Comparison of ENCODE assay signal across 1 cellular context in the genomic region with DNA sequence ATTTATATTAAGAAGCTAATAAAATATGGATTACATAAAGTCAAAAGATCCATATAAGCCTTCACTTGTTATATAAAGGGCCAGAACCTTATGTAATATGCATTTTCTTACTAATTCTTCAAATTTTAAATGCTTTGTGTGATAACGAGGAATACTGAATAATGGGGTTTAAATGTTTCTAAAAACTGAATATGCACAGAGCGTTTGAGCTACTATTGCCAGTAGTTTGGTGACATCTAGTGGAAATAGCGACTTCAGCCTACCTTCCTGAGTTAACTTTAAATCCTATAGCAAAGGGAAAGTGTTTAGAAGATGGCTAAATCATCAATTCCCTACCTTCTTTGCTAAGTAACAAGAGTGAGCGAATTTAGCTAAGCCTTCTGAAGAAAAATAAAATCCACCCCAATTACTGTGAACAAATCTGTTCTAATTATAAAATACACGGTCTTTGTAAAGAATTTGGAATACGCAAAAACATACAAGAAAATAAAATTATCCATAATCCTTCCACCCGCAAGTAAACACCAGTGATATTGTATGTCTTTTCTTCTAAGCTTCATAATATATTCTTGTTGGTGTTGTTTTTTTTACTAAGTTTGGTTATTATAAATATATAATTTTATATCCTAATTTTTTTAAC.
TF ChIP-seq lines count a peak whose summit lies in the region.

No MANE protein-coding gene starts in this region.

TF ChIP-seq in HepG2, 621 proteins besides CTCF, POLR2A, EP300 and RAD21 (continued from another document and continues in another):
- TF ChIP-seq NFAT5 (CRISPR knock-in tag; IDR thresholded peaks at IDR 0.05) (no peak), ATF1 (CRISPR knock-in tag; IDR thresholded peaks at IDR 0.05) (no peak), ZMYM2 (CRISPR knock-in tag; IDR thresholded peaks at IDR 0.05) (no peak), KAT2B (IDR thresholded peaks at IDR 0.05; ENCODE audit: borderline replicate concordance, low read depth, low read length) (no peak), HOXA7 (CRISPR knock-in tag; IDR thresholded peaks at IDR 0.05) (no peak), KDM5B (CRISPR knock-in tag; IDR thresholded peaks at IDR 0.05; ENCODE audit: borderline replicate concordance) (no peak), SAP130 (CRISPR knock-in tag; IDR thresholded peaks at IDR 0.05; ENCODE audit: low read depth) (no peak), ZNF839 (CRISPR knock-in tag; IDR thresholded peaks at IDR 0.05; ENCODE audit: borderline replicate concordance) (no peak), TGIF2 (CRISPR knock-in tag; IDR thresholded peaks at IDR 0.05) (no peak), DDIT3 (CRISPR knock-in tag; IDR thresholded peaks at IDR 0.05) (no peak), MTA3 (CRISPR knock-in tag; IDR thresholded peaks at IDR 0.05) (no peak), ZIK1 (CRISPR knock-in tag; IDR thresholded peaks at IDR 0.05; ENCODE audit: borderline replicate concordance, low read depth) (no peak), ARID5B (CRISPR knock-in tag; IDR thresholded peaks at IDR 0.05) (peak; percentile 47; the same call in 1 of the 2 replicates), RAD51 (IDR thresholded peaks at IDR 0.05; ENCODE audit: borderline replicate concordance) (no peak), ZNF138 (CRISPR knock-in tag; IDR thresholded peaks at IDR 0.05; ENCODE audit: low read depth) (no peak), TBP (CRISPR knock-in tag; IDR thresholded peaks at IDR 0.05) (no peak), ZNF362 (CRISPR knock-in tag; IDR thresholded peaks at IDR 0.05; ENCODE audit: borderline replicate concordance) (no peak), JARID2 (CRISPR knock-in tag; IDR thresholded peaks at IDR 0.05; ENCODE audit: insufficient replicate concordance) (no peak), SIX4 (CRISPR knock-in tag; IDR thresholded peaks at IDR 0.05) (no peak), KLF12 (CRISPR knock-in tag; IDR thresholded peaks at IDR 0.05; ENCODE audit: borderline replicate concordance) (no peak), NPAS2 (CRISPR knock-in tag; IDR thresholded peaks at IDR 0.05; ENCODE audit: borderline replicate concordance) (no peak), SIN3B (IDR thresholded peaks at IDR 0.05; ENCODE audit: low read length) (0 out of 2 replicates have a peak, but pooled peaks have one; percentile 45), ZNF773 (CRISPR knock-in tag; IDR thresholded peaks at IDR 0.05; ENCODE audit: borderline replicate concordance) (no peak), ZNF749 (CRISPR knock-in tag; IDR thresholded peaks at IDR 0.05; ENCODE audit: borderline replicate concordance) (no peak), KDM3A (CRISPR knock-in tag; IDR thresholded peaks at IDR 0.05; ENCODE audit: low read depth) (no peak), NFIB (CRISPR knock-in tag; IDR thresholded peaks at IDR 0.05; ENCODE audit: borderline replicate concordance) (no peak), THAP11 (CRISPR knock-in tag; IDR thresholded peaks at IDR 0.05) (0 out of 2 replicates have a peak, but pooled peaks have one; percentile 23), TEAD3 (CRISPR knock-in tag; optimal IDR thresholded peaks at IDR 0.05; ENCODE audit: borderline replicate concordance) (peak; percentile 8), RFX5 (IDR thresholded peaks at IDR 0.05; ENCODE audit: low read depth, low read length) (no peak), CENPT (CRISPR knock-in tag; IDR thresholded peaks at IDR 0.05; ENCODE audit: low read depth) (no peak), ZFP36L2 (CRISPR knock-in tag; IDR thresholded peaks at IDR 0.05) (no peak), REPIN1 (CRISPR knock-in tag; IDR thresholded peaks at IDR 0.05; ENCODE audit: borderline replicate concordance, low read depth) (no peak), MTA1 (CRISPR knock-in tag; IDR thresholded peaks at IDR 0.05; ENCODE audit: borderline replicate concordance) (no peak), PHF20 (CRISPR knock-in tag; IDR thresholded peaks at IDR 0.05) (no peak), SMC3 (IDR thresholded peaks at IDR 0.05; ENCODE audit: low read length) (peak; percentile 94), ZNF780A (CRISPR knock-in tag; IDR thresholded peaks at IDR 0.05) (no peak), HOXD1 (CRISPR knock-in tag; IDR thresholded peaks at IDR 0.05) (no peak), FIP1L1 (IDR thresholded peaks at IDR 0.05; ENCODE audit: borderline replicate concordance, insufficient read depth, low read depth, low read length) (no peak), MIER3 (CRISPR knock-in tag; IDR thresholded peaks at IDR 0.05; ENCODE audit: borderline replicate concordance) (no peak), ZC3H13 (CRISPR knock-in tag; IDR thresholded peaks at IDR 0.05) (no peak), ZNF431 (CRISPR knock-in tag; IDR thresholded peaks at IDR 0.05; ENCODE audit: borderline replicate concordance, low read depth) (no peak)
- TF ChIP-seq, protein P1, sequence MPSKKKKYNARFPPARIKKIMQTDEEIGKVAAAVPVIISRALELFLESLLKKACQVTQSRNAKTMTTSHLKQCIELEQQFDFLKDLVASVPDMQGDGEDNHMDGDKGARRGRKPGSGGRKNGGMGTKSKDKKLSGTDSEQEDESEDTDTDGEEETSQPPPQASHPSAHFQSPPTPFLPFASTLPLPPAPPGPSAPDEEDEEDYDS (CRISPR knock-in tag; IDR thresholded peaks at IDR 0.05), result peak; percentile 39; the same call in 1 of the 2 replicates
- TF ChIP-seq, protein P2, sequence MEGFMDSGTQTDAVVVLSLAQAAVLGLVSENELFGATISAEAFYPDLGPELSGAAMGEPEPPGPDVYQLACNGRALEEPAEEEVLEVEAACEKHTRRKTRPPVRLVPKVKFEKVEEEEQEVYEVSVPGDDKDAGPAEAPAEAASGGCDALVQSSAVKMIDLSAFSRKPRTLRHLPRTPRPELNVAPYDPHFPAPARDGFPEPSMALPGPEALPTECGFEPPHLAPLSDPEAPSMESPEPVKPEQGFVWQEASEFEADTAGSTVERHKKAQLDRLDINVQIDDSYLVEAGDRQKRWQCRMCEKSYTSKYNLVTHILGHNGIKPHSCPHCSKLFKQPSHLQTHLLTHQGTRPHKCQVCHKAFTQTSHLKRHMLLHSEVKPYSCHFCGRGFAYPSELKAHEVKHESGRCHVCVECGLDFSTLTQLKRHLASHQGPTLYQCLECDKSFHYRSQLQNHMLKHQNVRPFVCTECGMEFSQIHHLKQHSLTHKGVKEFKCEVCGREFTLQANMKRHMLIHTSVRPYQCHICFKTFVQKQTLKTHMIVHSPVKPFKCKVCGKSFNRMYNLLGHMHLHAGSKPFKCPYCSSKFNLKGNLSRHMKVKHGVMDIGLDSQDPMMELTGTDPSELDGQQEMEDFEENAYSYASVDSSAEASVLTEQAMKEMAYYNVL (CRISPR knock-in tag; IDR thresholded peaks at IDR 0.05; ENCODE audit: borderline replicate concordance), result no peak
- TF ChIP-seq, protein P3, sequence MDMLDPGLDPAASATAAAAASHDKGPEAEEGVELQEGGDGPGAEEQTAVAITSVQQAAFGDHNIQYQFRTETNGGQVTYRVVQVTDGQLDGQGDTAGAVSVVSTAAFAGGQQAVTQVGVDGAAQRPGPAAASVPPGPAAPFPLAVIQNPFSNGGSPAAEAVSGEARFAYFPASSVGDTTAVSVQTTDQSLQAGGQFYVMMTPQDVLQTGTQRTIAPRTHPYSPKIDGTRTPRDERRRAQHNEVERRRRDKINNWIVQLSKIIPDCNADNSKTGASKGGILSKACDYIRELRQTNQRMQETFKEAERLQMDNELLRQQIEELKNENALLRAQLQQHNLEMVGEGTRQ (IDR thresholded peaks at IDR 0.05; ENCODE audit: low read depth, low read length), result no peak
- TF ChIP-seq, protein P3 (CRISPR knock-in tag; IDR thresholded peaks at IDR 0.05; ENCODE audit: borderline replicate concordance), result no peak
- TF ChIP-seq, protein P4, sequence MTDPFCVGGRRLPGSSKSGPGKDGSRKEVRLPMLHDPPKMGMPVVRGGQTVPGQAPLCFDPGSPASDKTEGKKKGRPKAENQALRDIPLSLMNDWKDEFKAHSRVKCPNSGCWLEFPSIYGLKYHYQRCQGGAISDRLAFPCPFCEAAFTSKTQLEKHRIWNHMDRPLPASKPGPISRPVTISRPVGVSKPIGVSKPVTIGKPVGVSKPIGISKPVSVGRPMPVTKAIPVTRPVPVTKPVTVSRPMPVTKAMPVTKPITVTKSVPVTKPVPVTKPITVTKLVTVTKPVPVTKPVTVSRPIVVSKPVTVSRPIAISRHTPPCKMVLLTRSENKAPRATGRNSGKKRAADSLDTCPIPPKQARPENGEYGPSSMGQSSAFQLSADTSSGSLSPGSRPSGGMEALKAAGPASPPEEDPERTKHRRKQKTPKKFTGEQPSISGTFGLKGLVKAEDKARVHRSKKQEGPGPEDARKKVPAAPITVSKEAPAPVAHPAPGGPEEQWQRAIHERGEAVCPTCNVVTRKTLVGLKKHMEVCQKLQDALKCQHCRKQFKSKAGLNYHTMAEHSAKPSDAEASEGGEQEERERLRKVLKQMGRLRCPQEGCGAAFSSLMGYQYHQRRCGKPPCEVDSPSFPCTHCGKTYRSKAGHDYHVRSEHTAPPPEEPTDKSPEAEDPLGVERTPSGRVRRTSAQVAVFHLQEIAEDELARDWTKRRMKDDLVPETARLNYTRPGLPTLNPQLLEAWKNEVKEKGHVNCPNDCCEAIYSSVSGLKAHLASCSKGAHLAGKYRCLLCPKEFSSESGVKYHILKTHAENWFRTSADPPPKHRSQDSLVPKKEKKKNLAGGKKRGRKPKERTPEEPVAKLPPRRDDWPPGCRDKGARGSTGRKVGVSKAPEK (CRISPR knock-in tag; IDR thresholded peaks at IDR 0.05; ENCODE audit: borderline replicate concordance), result no peak
